Comparison of ENCODE assay signal across 8 cellular contexts in genomic region chr3:51995346-51996156, GRCh38. TPM values are rescaled to one million over a fixed set of nuclear protein-coding genes. Genes with fewer than 3 reads are reported as not detected.
DNase-seq lines count a peak whose midpoint lies in the region; ATAC-seq and TF ChIP-seq lines count a peak whose summit lies in the region.

TSS of gene RPL29 (minus strand) at chr3:51995895. CDS start at chr3:51995461, 434 bp downstream.

- DNase-seq in NCI-H187 (lab: John Stamatoyannopoulos, UW) (peak; percentile 69 to 70), T-helper 17 cell (peak; percentile 77 to 88 (median 85)), amniotic stem cell (lab: John Stamatoyannopoulos, UW) (peak; percentile 92), left ventricle myocardium inferior (peak; percentile 90), psoas muscle (peak; percentile 90 to 94)

- peak; percentile 72 for ATAC-seq in HG02884 (IDR thresholded peaks at IDR 0.05; ENCODE audit: unreplicated experiment)
- peak; percentile 98 for ATAC-seq in T-helper 17 cell
- peak; percentile 92 to 96 (median 94) for ATAC-seq in psoas muscle

- peaks cover 20% of the 10 kb centered on the region for H3K4me1 Mint-ChIP-seq in T-helper 17 cell

- peak; percentile 41 for TF ChIP-seq CTCF in left ventricle myocardium inferior (IDR thresholded peaks at IDR 0.05; ENCODE audit: borderline replicate concordance)
- TF ChIP-seq CTCF in psoas muscle (IDR thresholded peaks at IDR 0.05), result no peak

- peaks cover 2% of the 10 kb centered on the region for H3K36me3 Mint-ChIP-seq in T-helper 17 cell (ENCODE audit: low read depth)

- H3K36me3 ChIP-seq in left ventricle myocardium inferior (peaks cover 32% of the 10 kb centered on the region), psoas muscle (ENCODE audit: insufficient read depth in 1 of 2, low read depth in 1 of 2) (peaks cover 10 to 40% of the 10 kb centered on the region in 2 donors), urinary bladder (ENCODE audit: insufficient read depth) (peaks cover 3% of the 10 kb centered on the region)

- H3K4me3 ChIP-seq in left ventricle myocardium inferior (peak within 1 kb of the TSS; percentile 82), psoas muscle (peak within 1 kb of the TSS; percentile 89), urinary bladder (ENCODE audit: low read depth, low read length) (peak within 1 kb of the TSS; percentile 66)

- intact Hi-C loops in left ventricle myocardium inferior (cut with micrococcal nuclease) (no loop called here), psoas muscle (cut with DNase I) (loop anchor here in 1 of 2 donors (1.0 kb wide), 1 partner anchor 53 kb away; the partner anchor contains the start of gene PARP3)

- peak within 1 kb of the TSS; percentile 100 for H3K4me3 Mint-ChIP-seq in T-helper 17 cell

- H3K27ac ChIP-seq in left ventricle myocardium inferior (replicated peaks) (peak within 1 kb of the TSS; percentile 84), psoas muscle (peak within 1 kb of the TSS; percentile 83), urinary bladder (ENCODE audit: low read depth) (peak within 1 kb of the TSS; percentile 87)

- no peaks in the 10 kb centered on the region for H3K9me3 ChIP-seq in T-helper 17 cell (ENCODE audit: control insufficient read depth, low read length, poor library complexity, severe bottlenecking)
- H3K9me3 ChIP-seq in left ventricle myocardium inferior (replicated peaks), result no peaks in the 10 kb centered on the region
- no peaks in the 10 kb centered on the region for H3K9me3 ChIP-seq in psoas muscle

- H3K27me3 Mint-ChIP-seq in T-helper 17 cell, result no peaks in the 10 kb centered on the region

- TF ChIP-seq POLR2A in GM15510 (IDR thresholded peaks at IDR 0.05; ENCODE audit: borderline replicate concordance, extremely low read depth, insufficient read length), result peak; percentile 97

- 0 to 1% (median 0%) methylated on average over 38 to 40 of the region's 40 CpGs for WGBS in psoas muscle, 3 donors
- WGBS in urinary bladder, result under 1% methylated on average over 40 of the region's 40 CpGs

- H3K27me3 ChIP-seq in left ventricle myocardium inferior (ENCODE audit: low read depth) (no peaks in the 10 kb centered on the region), psoas muscle (ENCODE audit: insufficient read depth in 3 of 3, low read length in 2 of 3) (no peaks in the 10 kb centered on the region)

- H3K27ac Mint-ChIP-seq in T-helper 17 cell, result peak within 1 kb of the TSS; percentile 99

- H3K4me1 ChIP-seq in left ventricle myocardium inferior, result peaks cover 34% of the 10 kb centered on the region
- H3K4me1 ChIP-seq in psoas muscle, result peaks cover 28% of the 10 kb centered on the region
- H3K4me1 ChIP-seq in urinary bladder (ENCODE audit: insufficient read depth), result peaks cover 2% of the 10 kb centered on the region

RNA-seq across cellular contexts. Expression of gene RPL29, which starts in this region (rescaled TPM):
- total RNA-seq in T-helper 17 cell (1,000 to 10,000 TPM; 1,359 to 1,493 TPM), left ventricle myocardium inferior (621 TPM), psoas muscle (1,000 to 10,000 TPM; 1,113 to 1,294 (median 1,226) TPM), urinary bladder (623 TPM)
- polyA plus RNA-seq in psoas muscle (1,000 to 10,000 TPM; 2,395 to 2,767 (median 2,598) TPM), urinary bladder (1,824 TPM)

Comparison
In these comparisons a context has a peak if more than half of its experiments do, and no peak if none do; other contexts are left out.
1. Peak in every context shown above with its lines: DNase-seq, ATAC-seq, H3K4me3 ChIP-seq and H3K27ac ChIP-seq.